In genomic region chr3:55036883-55037577, GRCh38 we compare ENCODE assay signal across 14 cellular contexts.
DNase-seq lines count a peak whose midpoint lies in the region; ATAC-seq and TF ChIP-seq lines count a peak whose summit lies in the region.
"Had no signal": no experiment of that assay in that cellular context is flagged by ENCODE, and none has a peak within 500 bp of the region (broad histone marks: within the 10 kb centered on the region; RNA-seq: fewer than 3 reads in every experiment).

No MANE protein-coding gene starts in this region.

- H3K79me2 ChIP-seq in osteoblast (ENCODE audit: insufficient read depth, low read length) = no peaks in the 10 kb centered on the region

- CTCF ChIA-PET in WTC11 (lab: Charles Lee) = no interaction called here

- H3K9me3 ChIP-seq in osteoblast (ENCODE audit: low read depth, low read length) = no peaks in the 10 kb centered on the region
- H3K9me3 ChIP-seq: Caco-2 had no signal

- TF ChIP-seq CTCF in WTC11 (IDR thresholded peaks at IDR 0.05) = no peak
- TF ChIP-seq CTCF in osteoblast (IDR thresholded peaks at IDR 0.05; ENCODE audit: extremely low read depth, low read depth, low read length) = no peak

- H3K4me3 ChIP-seq in osteoblast (ENCODE audit: insufficient read depth, low read length) = no peak overlapping the region
- H3K4me3 ChIP-seq: GM23248 had no signal

- DNase-seq in SK-N-DZ (ENCODE audit: low spot score) (peak; percentile 47), WTC11 (ENCODE audit: low spot score) (no peak), osteoblast (ENCODE audit: insufficient read length, low spot score, missing footprints) (no peak), NCI-H146 (lab: John Stamatoyannopoulos, UW) (no peak), glomerular visceral epithelial cell (ENCODE audit: extremely low spot score) (no peak)
- DNase-seq: C1 segment of cervical spinal cord; Caco-2; CD4-positive, alpha-beta memory T cell; DMS153; DND-41; GM23248; H7; HCEC 1CT had no signal

- H3K4me1 Mint-ChIP-seq in WTC11 = 0 out of 2 replicates have a peak, but pooled peaks cover 3% of the 10 kb centered on the region
- H3K4me1 Mint-ChIP-seq: CD4-positive, alpha-beta memory T cell had no signal

- H3K4me1 ChIP-seq in osteoblast (ENCODE audit: insufficient read depth, low read length) = no peaks in the 10 kb centered on the region
- H3K4me1 ChIP-seq: Caco-2 had no signal

- H2AFZ ChIP-seq in osteoblast (ENCODE audit: low read length) = peak overlapping the region; percentile 39
- H2AFZ ChIP-seq: GM23248 had no signal

- H3K27ac ChIP-seq in osteoblast (ENCODE audit: low read depth, low read length) = no peak overlapping the region
- H3K27ac ChIP-seq: GM23248 had no signal

- H4K20me1 ChIP-seq in osteoblast (ENCODE audit: insufficient read depth, low read length) = no peaks in the 10 kb centered on the region

- 0 out of 2 replicates have a peak overlapping the region, but pooled peaks have one; percentile 53 for H3K27ac Mint-ChIP-seq in WTC11
- H3K27ac Mint-ChIP-seq: CD4-positive, alpha-beta memory T cell had no signal

- no peaks in the 10 kb centered on the region for H3K36me3 ChIP-seq in osteoblast (ENCODE audit: insufficient read depth, low read length)

- no peaks in the 10 kb centered on the region for H3K27me3 Mint-ChIP-seq in WTC11 (ENCODE audit: low read depth)
- H3K27me3 Mint-ChIP-seq: CD4-positive, alpha-beta memory T cell had no signal

- H3K36me3 Mint-ChIP-seq in WTC11 = no peaks in the 10 kb centered on the region
- H3K36me3 Mint-ChIP-seq: CD4-positive, alpha-beta memory T cell had no signal

- no peaks in the 10 kb centered on the region for H3K27me3 ChIP-seq in osteoblast (ENCODE audit: insufficient read depth, low read length)

- H3K4me2 ChIP-seq in osteoblast (ENCODE audit: insufficient read depth, low read length) = no peak overlapping the region

- POLR2A ChIA-PET in WTC11 (lab: Charles Lee) = no interaction called here

- ATAC-seq in WTC11 (no peak), HG03159 (IDR thresholded peaks at IDR 0.05; ENCODE audit: unreplicated experiment) (no peak)

- H3K9me3 Mint-ChIP-seq in WTC11 = no peaks in the 10 kb centered on the region

- no peak overlapping the region for H3K4me3 Mint-ChIP-seq in WTC11
- H3K4me3 Mint-ChIP-seq: CD4-positive, alpha-beta memory T cell had no signal

TF ChIP-seq in WTC11, 78 proteins besides CTCF, POLR2A, EP300 and RAD21:
- TF ChIP-seq TEAD4 (CRISPR knock-in tag; IDR thresholded peaks at IDR 0.05) (no peak), ATF1 (CRISPR knock-in tag; IDR thresholded peaks at IDR 0.05) (no peak), ZSCAN18 (CRISPR knock-in tag; IDR thresholded peaks at IDR 0.05) (no peak), ZNF671 (CRISPR knock-in tag; IDR thresholded peaks at IDR 0.05) (no peak), USF1 (CRISPR knock-in tag; IDR thresholded peaks at IDR 0.05) (no peak), FOXK1 (CRISPR knock-in tag; IDR thresholded peaks at IDR 0.05) (no peak), ZBTB43 (CRISPR knock-in tag; IDR thresholded peaks at IDR 0.05) (no peak), RELA (CRISPR knock-in tag; IDR thresholded peaks at IDR 0.05; ENCODE audit: borderline replicate concordance) (no peak)
- TF ChIP-seq, protein P1, sequence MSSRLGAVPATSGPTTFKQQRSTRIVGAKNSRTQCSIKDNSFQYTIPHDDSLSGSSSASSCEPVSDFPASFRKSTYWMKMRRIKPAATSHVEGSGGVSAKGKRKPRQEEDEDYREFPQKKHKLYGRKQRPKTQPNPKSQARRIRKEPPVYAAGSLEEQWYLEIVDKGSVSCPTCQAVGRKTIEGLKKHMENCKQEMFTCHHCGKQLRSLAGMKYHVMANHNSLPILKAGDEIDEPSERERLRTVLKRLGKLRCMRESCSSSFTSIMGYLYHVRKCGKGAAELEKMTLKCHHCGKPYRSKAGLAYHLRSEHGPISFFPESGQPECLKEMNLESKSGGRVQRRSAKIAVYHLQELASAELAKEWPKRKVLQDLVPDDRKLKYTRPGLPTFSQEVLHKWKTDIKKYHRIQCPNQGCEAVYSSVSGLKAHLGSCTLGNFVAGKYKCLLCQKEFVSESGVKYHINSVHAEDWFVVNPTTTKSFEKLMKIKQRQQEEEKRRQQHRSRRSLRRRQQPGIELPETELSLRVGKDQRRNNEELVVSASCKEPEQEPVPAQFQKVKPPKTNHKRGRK (CRISPR knock-in tag; IDR thresholded peaks at IDR 0.05; ENCODE audit: borderline replicate concordance) = no peak
- TF ChIP-seq, protein P2, sequence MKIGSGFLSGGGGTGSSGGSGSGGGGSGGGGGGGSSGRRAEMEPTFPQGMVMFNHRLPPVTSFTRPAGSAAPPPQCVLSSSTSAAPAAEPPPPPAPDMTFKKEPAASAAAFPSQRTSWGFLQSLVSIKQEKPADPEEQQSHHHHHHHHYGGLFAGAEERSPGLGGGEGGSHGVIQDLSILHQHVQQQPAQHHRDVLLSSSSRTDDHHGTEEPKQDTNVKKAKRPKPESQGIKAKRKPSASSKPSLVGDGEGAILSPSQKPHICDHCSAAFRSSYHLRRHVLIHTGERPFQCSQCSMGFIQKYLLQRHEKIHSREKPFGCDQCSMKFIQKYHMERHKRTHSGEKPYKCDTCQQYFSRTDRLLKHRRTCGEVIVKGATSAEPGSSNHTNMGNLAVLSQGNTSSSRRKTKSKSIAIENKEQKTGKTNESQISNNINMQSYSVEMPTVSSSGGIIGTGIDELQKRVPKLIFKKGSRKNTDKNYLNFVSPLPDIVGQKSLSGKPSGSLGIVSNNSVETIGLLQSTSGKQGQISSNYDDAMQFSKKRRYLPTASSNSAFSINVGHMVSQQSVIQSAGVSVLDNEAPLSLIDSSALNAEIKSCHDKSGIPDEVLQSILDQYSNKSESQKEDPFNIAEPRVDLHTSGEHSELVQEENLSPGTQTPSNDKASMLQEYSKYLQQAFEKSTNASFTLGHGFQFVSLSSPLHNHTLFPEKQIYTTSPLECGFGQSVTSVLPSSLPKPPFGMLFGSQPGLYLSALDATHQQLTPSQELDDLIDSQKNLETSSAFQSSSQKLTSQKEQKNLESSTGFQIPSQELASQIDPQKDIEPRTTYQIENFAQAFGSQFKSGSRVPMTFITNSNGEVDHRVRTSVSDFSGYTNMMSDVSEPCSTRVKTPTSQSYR (CRISPR knock-in tag; IDR thresholded peaks at IDR 0.05) = no peak
- TF ChIP-seq, protein P3, sequence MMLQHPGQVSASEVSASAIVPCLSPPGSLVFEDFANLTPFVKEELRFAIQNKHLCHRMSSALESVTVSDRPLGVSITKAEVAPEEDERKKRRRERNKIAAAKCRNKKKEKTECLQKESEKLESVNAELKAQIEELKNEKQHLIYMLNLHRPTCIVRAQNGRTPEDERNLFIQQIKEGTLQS (CRISPR knock-in tag; conservative IDR thresholded peaks at IDR 0.05) = no peak
